13 cellular contexts compared by ENCODE assay signal in genomic region chr2:176105078-176105726, GRCh38. TPM values are rescaled to one million over a fixed set of nuclear protein-coding genes. Genes with fewer than 3 reads are reported as not detected.
A peak's percentile ranks its signal among the peaks of the same experiment; 100 is the strongest.
DNase-seq lines count a peak whose midpoint lies in the region; ATAC-seq and TF ChIP-seq lines count a peak whose summit lies in the region.
"Had no signal": no experiment of that assay in that cellular context is flagged by ENCODE, and none has a peak within 500 bp of the region (broad histone marks: within the 10 kb centered on the region; RNA-seq: fewer than 3 reads in every experiment).

No MANE protein-coding gene starts in this region.

- H3K4me1 ChIP-seq in muscle layer of colon (ENCODE audit: insufficient read depth, low read length): peaks cover 15% of the 10 kb centered on the region

- DNase-seq in A172 (ENCODE audit: low spot score) (peak; percentile 70), EH (ENCODE audit: low read depth) (peak; percentile 51), WERI-Rb-1 (no peak), H4 (ENCODE audit: low spot score) (no peak), dermis blood vessel endothelial cell (no peak)
- DNase-seq: NCI-H1694 treated with DMSO at 0.1 percent for 48 hours; RPMI8226; stimulated activated CD4-positive, alpha-beta T cell treated with anti-CD3 and anti-CD28 coated beads, Interleukin-15, amount 100 ng/mL, for 24 hours had no signal

- peak overlapping the region; percentile 54 for H3K9ac ChIP-seq in muscle layer of colon (ENCODE audit: low read length)

- TF ChIP-seq CTCF in WERI-Rb-1 (IDR thresholded peaks at IDR 0.05; ENCODE audit: low read depth, low read length): no peak

- H3K27me3 ChIP-seq in WERI-Rb-1 (ENCODE audit: insufficient read depth, low read depth, severe bottlenecking) (peaks cover 89% of the 10 kb centered on the region), muscle layer of colon (ENCODE audit: control insufficient read depth in 1 of 2, insufficient read depth in 2 of 2, low read length in 2 of 2) (peaks cover 47 to 83% of the 10 kb centered on the region in 2 donors)

- ATAC-seq in HG02973 (IDR thresholded peaks at IDR 0.05; ENCODE audit: unreplicated experiment) (no peak), HG03442 (IDR thresholded peaks at IDR 0.05; ENCODE audit: unreplicated experiment) (no peak)

- H3K36me3 ChIP-seq in WERI-Rb-1 (no peaks in the 10 kb centered on the region), muscle layer of colon (ENCODE audit: insufficient read depth, low read length) (no peaks in the 10 kb centered on the region)
- H3K36me3 ChIP-seq: esophagus muscularis mucosa had no signal

- H3K9me3 ChIP-seq in WERI-Rb-1 (ENCODE audit: severe bottlenecking): peaks cover 10% of the 10 kb centered on the region
- no peaks in the 10 kb centered on the region for H3K9me3 ChIP-seq in muscle layer of colon (ENCODE audit: low read length)
- H3K9me3 ChIP-seq: esophagus muscularis mucosa had no signal

- H3K4me3 ChIP-seq in WERI-Rb-1 (ENCODE audit: low read depth, low read length) (0 out of 2 replicates have a peak overlapping the region, but pooled peaks have one; percentile 3), muscle layer of colon (ENCODE audit: low read depth in 1 of 2, low read length in 2 of 2) (peak overlapping the region; percentile 41 to 65)

- H3K27ac ChIP-seq in WERI-Rb-1 (no peak overlapping the region), muscle layer of colon (ENCODE audit: low read depth, low read length) (peak overlapping the region; percentile 71)
- H3K27ac ChIP-seq: esophagus muscularis mucosa had no signal

RNA-seq across cellular contexts. Expression of gene HOXD11, which starts 1.9 kb away (rescaled TPM):
- total RNA-seq in A172 (2014; rRNA removed; shearing (Covaris generic)): 17.3 and 23.9 TPM in 2 replicates
- total RNA-seq in H4 (2014; rRNA removed; shearing (Covaris generic)): not detected in 2 replicates
- total RNA-seq in dermis blood vessel endothelial cell: 0.17 TPM in 1 of 2 replicates, not detected in the other
- total RNA-seq: CD4-positive, alpha-beta T cell; esophagus muscularis mucosa had no signal

RNA-seq across cellular contexts. Expression of gene HOXD12, which starts 5.6 kb away (rescaled TPM):
- not detected in 2 replicates for total RNA-seq in A172 (2014; rRNA removed; shearing (Covaris generic))
- total RNA-seq in H4 (2014; rRNA removed; shearing (Covaris generic)): not detected in 2 replicates
- not detected in 2 replicates for total RNA-seq in dermis blood vessel endothelial cell
- total RNA-seq: CD4-positive, alpha-beta T cell; esophagus muscularis mucosa had no signal

RNA-seq across cellular contexts. Expression of gene HOXD10, which starts 11.4 kb away (rescaled TPM):
- total RNA-seq in A172 (2014; rRNA removed; shearing (Covaris generic)): 18.1 and 21.7 TPM in 2 replicates
- total RNA-seq in H4 (2014; rRNA removed; shearing (Covaris generic)): not detected in 2 replicates
- 7.7 and 15.2 TPM in 2 replicates for total RNA-seq in dermis blood vessel endothelial cell
- total RNA-seq: CD4-positive, alpha-beta T cell had no signal

RNA-seq across cellular contexts. Expression of gene HOXD13, which starts 12.7 kb away (rescaled TPM):
- 4.2 and 5.2 TPM in 2 replicates for total RNA-seq in A172 (2014; rRNA removed; shearing (Covaris generic))
- total RNA-seq in H4 (2014; rRNA removed; shearing (Covaris generic)): 3.1 and 4.8 TPM in 2 replicates
- total RNA-seq in dermis blood vessel endothelial cell: under 0.01 TPM in 1 of 2 replicates, not detected in the other
- total RNA-seq: CD4-positive, alpha-beta T cell; esophagus muscularis mucosa had no signal

RNA-seq across cellular contexts. Expression of gene HOXD9, which starts 17.3 kb away (rescaled TPM):
- total RNA-seq in A172 (2014; rRNA removed; shearing (Covaris generic)): 2.8 and 3.6 TPM in 2 replicates
- total RNA-seq in H4 (2014; rRNA removed; shearing (Covaris generic)): 1.1 and 2.1 TPM in 2 replicates
- 24.5 and 28.4 TPM in 2 replicates for total RNA-seq in dermis blood vessel endothelial cell
- total RNA-seq: CD4-positive, alpha-beta T cell had no signal

Comparison
In these comparisons a context has a peak if more than half of its experiments do, and no peak if none do; other contexts are left out.
1. DNase-seq: peak in A172 (single experiment) and EH (single experiment); none in WERI-Rb-1 (single experiment), H4 (single experiment) and dermis blood vessel endothelial cell (single experiment).
2. RNA of gene HOXD11, which starts 1.9 kb away (total RNA-seq): 17.3 to 23.9 TPM in A172; 0.17 TPM in dermis blood vessel endothelial cell and not detected in H4; every median in the first group is over 10 times any median in the second.